16 cellular contexts compared by ENCODE assay signal in genomic region chr14:56294125-56294524, GRCh38.
DNase-seq lines count a peak whose midpoint lies in the region; ATAC-seq, FAIRE-seq and TF ChIP-seq lines count a peak whose summit lies in the region.
"Had no signal": no experiment of that assay in that cellular context is flagged by ENCODE, and none has a peak within 500 bp of the region (broad histone marks: within the 10 kb centered on the region; RNA-seq: fewer than 3 reads in every experiment).

No MANE protein-coding gene starts in this region.

- no peak overlapping the region for H2AFZ ChIP-seq in SK-N-SH (ENCODE audit: low read depth)
- H2AFZ ChIP-seq: GM23248 had no signal

- H3K27ac ChIP-seq in SK-N-SH (ENCODE audit: low read depth in 2 of 2, low read length in 1 of 2) (no peak overlapping the region), body of pancreas (no peak overlapping the region), small intestine (ENCODE audit: low read depth in 1 of 2, low read length in 1 of 2) (no peak overlapping the region)
- H3K27ac ChIP-seq: GM23248 had no signal

- H3K27me3 Mint-ChIP-seq in immature natural killer cell (ENCODE audit: low read depth in 3 of 3), result peaks cover 0 to 2% (median 2%) of the 10 kb centered on the region in 3 donors

- H3K4me1 Mint-ChIP-seq in immature natural killer cell, result peaks cover 0 to 1% of the 10 kb centered on the region in 2 donors

- H3K9me3 Mint-ChIP-seq in immature natural killer cell, result no peaks in the 10 kb centered on the region
- H3K9me3 Mint-ChIP-seq: activated T-cell treated with anti-CD3 and anti-CD28 coated beads, Interleukin-2, amount 50 U/mL, for 72 hours had no signal

- no peak overlapping the region for H3K27ac Mint-ChIP-seq in immature natural killer cell
- H3K27ac Mint-ChIP-seq: activated T-cell treated with anti-CD3 and anti-CD28 coated beads, Interleukin-2, amount 50 U/mL, for 72 hours had no signal

- ATAC-seq in SK-N-SH treated with all-trans-retinoic acid at 6 μM for 48 hours (peak; percentile 55; the same call in 1 of the 3 replicates), body of pancreas (peak; percentile 24), HG03460 (IDR thresholded peaks at IDR 0.05; ENCODE audit: unreplicated experiment) (no peak)
- ATAC-seq: Panc1 had no signal

- no peaks in the 10 kb centered on the region for H3K79me2 ChIP-seq in SK-N-SH (ENCODE audit: insufficient read depth)

- no peak for TF ChIP-seq EP300 in SK-N-SH (IDR thresholded peaks at IDR 0.05; ENCODE audit: borderline replicate concordance in 1 of 2, low read depth in 1 of 2, low read length in 1 of 2)

- WGBS in SK-N-SH (ENCODE audit: low lambda C conversion rate), result 17% methylated on average over 5 of the region's 5 CpGs
- 85 to 93% methylated on average over 5 of the region's 5 CpGs for WGBS in body of pancreas, 2 donors
- WGBS in small intestine, 3 donors, result 85 to 91% (median 87%) methylated on average over 5 of the region's 5 CpGs

- no peak for FAIRE-seq in small intestine (lab: Jason Lieb, UNC)
- FAIRE-seq: endothelial cell of umbilical vein had no signal

- CTCF ChIA-PET in SK-N-SH (lab: Yijun Ruan, JAX), result no interaction called here

- H3K9me3 ChIP-seq in SK-N-SH (no peaks in the 10 kb centered on the region), body of pancreas (no peaks in the 10 kb centered on the region), small intestine (ENCODE audit: control insufficient read depth, low read depth) (no peaks in the 10 kb centered on the region)

- H3K36me3 ChIP-seq in SK-N-SH (replicated peaks in 1 of 2; ENCODE audit: control insufficient read depth in 1 of 2, insufficient read depth in 2 of 2, low read length in 1 of 2) (no peaks in the 10 kb centered on the region), body of pancreas (replicated peaks in 1 of 2; ENCODE audit: insufficient read depth in 1 of 2, low read depth in 2 of 2) (peaks cover 0 to 21% of the 10 kb centered on the region in 2 donors), small intestine (ENCODE audit: control insufficient read depth in 2 of 2, insufficient read depth in 2 of 2, low read length in 2 of 2) (peaks cover 0 to 3% of the 10 kb centered on the region in 2 donors)

- H3K27me3 ChIP-seq in SK-N-SH (ENCODE audit: insufficient read depth), result peaks cover 83% of the 10 kb centered on the region
- H3K27me3 ChIP-seq in body of pancreas, result no peaks in the 10 kb centered on the region
- no peaks in the 10 kb centered on the region for H3K27me3 ChIP-seq in small intestine (ENCODE audit: control insufficient read depth in 2 of 2, insufficient read depth in 2 of 2, low read length in 2 of 2)

- H3K4me2 ChIP-seq in SK-N-SH, result no peak overlapping the region

- peaks cover 24 to 37% (median 26%) of the 10 kb centered on the region in 3 donors for H3K36me3 Mint-ChIP-seq in immature natural killer cell

- DNase-seq in SK-N-SH (no peak), HT-29 (ENCODE audit: low spot score) (peak; percentile 1), body of pancreas (peak in 1 of 4 donors; percentile 12), small intestine (peak; percentile 10), NK-92 (lab: John Stamatoyannopoulos, UW; ENCODE audit: unreplicated experiment) (no peak), immature natural killer cell (no peak)
- DNase-seq: AML-193, GF-D8, GM23248, midbrain, NCI-H1048 had no signal

- TF ChIP-seq CTCF in SK-N-SH (IDR thresholded peaks at IDR 0.05) (no peak), body of pancreas (IDR thresholded peaks at IDR 0.05) (peak in 3 of 7 experiments; percentile 8 to 22 (median 15))

- H3K4me1 ChIP-seq in SK-N-SH (ENCODE audit: control insufficient read depth in 1 of 2, insufficient read depth in 2 of 2, low read depth in 1 of 2, low read length in 1 of 2), result no peaks in the 10 kb centered on the region; a peak in 1 of 4 replicates
- H3K4me1 ChIP-seq in body of pancreas, result no peaks in the 10 kb centered on the region
- H3K4me1 ChIP-seq in small intestine (ENCODE audit: control insufficient read depth in 2 of 2, insufficient read depth in 1 of 2, low read depth in 1 of 2, low read length in 1 of 2), result no peaks in the 10 kb centered on the region

- no peak for TF ChIP-seq POLR2A in body of pancreas (IDR thresholded peaks at IDR 0.05)

- H3K9ac ChIP-seq in SK-N-SH, result no peak overlapping the region
- H3K9ac ChIP-seq: GM23248 had no signal

- H3K4me3 ChIP-seq in SK-N-SH (ENCODE audit: low read depth in 2 of 2, low read length in 1 of 2) (no peak overlapping the region), body of pancreas (no peak overlapping the region), small intestine (ENCODE audit: low read depth in 1 of 2, low read length in 2 of 2) (no peak overlapping the region)
- H3K4me3 ChIP-seq: GM23248 had no signal

- POLR2A ChIA-PET in SK-N-SH (lab: Yijun Ruan, JAX), result no interaction called here

- H4K20me1 ChIP-seq in SK-N-SH (ENCODE audit: insufficient read depth), result no peaks in the 10 kb centered on the region

- H3K9me2 ChIP-seq in SK-N-SH, result no peaks in the 10 kb centered on the region

- H3K4me3 Mint-ChIP-seq in immature natural killer cell, result no peak overlapping the region
- H3K4me3 Mint-ChIP-seq: activated T-cell treated with anti-CD3 and anti-CD28 coated beads, Interleukin-2, amount 50 U/mL, for 72 hours had no signal

- no peak for TF ChIP-seq RAD21 in SK-N-SH (IDR thresholded peaks at IDR 0.05; ENCODE audit: low read length)

- intact Hi-C loops in body of pancreas (cut with DNase I), result no loop called here

- no peaks in the 10 kb centered on the region for H3F3A ChIP-seq in SK-N-SH (replicated peaks; ENCODE audit: insufficient read depth)

TF ChIP-seq in SK-N-SH treated with all-trans-retinoic acid at 6 μM for 48 hours, 23 proteins besides CTCF, POLR2A, EP300 and RAD21 (continues in another document):
- TF ChIP-seq GLIS3 (CRISPR knock-in tag; IDR thresholded peaks at IDR 0.05) (no peak), ESRRG (CRISPR knock-in tag; IDR thresholded peaks at IDR 0.05) (no peak), ZFP3 (CRISPR knock-in tag; IDR thresholded peaks at IDR 0.05) (no peak), OSR1 (CRISPR knock-in tag; IDR thresholded peaks at IDR 0.05) (no peak), PPARA (CRISPR knock-in tag; IDR thresholded peaks at IDR 0.05; ENCODE audit: borderline replicate concordance) (no peak), ZFP30 (CRISPR knock-in tag; IDR thresholded peaks at IDR 0.05) (no peak), CSRNP3 (CRISPR knock-in tag; IDR thresholded peaks at IDR 0.05) (no peak), ZNF70 (CRISPR knock-in tag; IDR thresholded peaks at IDR 0.05) (no peak), ZNF8 (CRISPR knock-in tag; IDR thresholded peaks at IDR 0.05) (no peak), ISL1 (CRISPR knock-in tag; IDR thresholded peaks at IDR 0.05) (no peak), ARNTL (CRISPR knock-in tag; IDR thresholded peaks at IDR 0.05; ENCODE audit: borderline replicate concordance, low read depth) (no peak)

TF ChIP-seq in SK-N-SH, 30 proteins besides CTCF, POLR2A, EP300 and RAD21:
- TF ChIP-seq NRF1 (IDR thresholded peaks at IDR 0.05; ENCODE audit: low read depth, low read length), result no peak
- TF ChIP-seq RFX5 (IDR thresholded peaks at IDR 0.05; ENCODE audit: low read length), result no peak
- no peak for TF ChIP-seq MAX (IDR thresholded peaks at IDR 0.05; ENCODE audit: low read depth)

Comparison
In these comparisons a context has a peak if more than half of its experiments do, and no peak if none do; other contexts are left out.
1. DNase-seq: peak in HT-29 (single experiment) and small intestine (single experiment); none in SK-N-SH (single experiment), NK-92 (single experiment) and immature natural killer cell (0 of 3).